23 cellular contexts compared by ENCODE assay signal in genomic region chr10:61279400-61279799, GRCh38.
DNase-seq lines count a peak whose midpoint lies in the region; ATAC-seq and TF ChIP-seq lines count a peak whose summit lies in the region.
"Had no signal": no experiment of that assay in that cellular context is flagged by ENCODE, and none has a peak within 500 bp of the region (broad histone marks: within the 10 kb centered on the region; RNA-seq: fewer than 3 reads in every experiment).

No MANE protein-coding gene starts in this region.

- H3K27ac ChIP-seq in A673 (ENCODE audit: low read depth, low read length, poor library complexity, severe bottlenecking), result no peak overlapping the region
- H3K27ac ChIP-seq: brain microvascular endothelial cell, hepatocyte had no signal

- intact Hi-C loops in A673 (cut with micrococcal nuclease; ENCODE audit: unreplicated experiment), result no loop called here

- ATAC-seq in GM18873 (IDR thresholded peaks at IDR 0.05; ENCODE audit: low FRiP score, unreplicated experiment) (peak; percentile 74), GM21515 (IDR thresholded peaks at IDR 0.05; ENCODE audit: unreplicated experiment) (peak; percentile 54), HG03095 (IDR thresholded peaks at IDR 0.05; ENCODE audit: unreplicated experiment) (peak; percentile 79)
- ATAC-seq: activated CD4-positive, alpha-beta T cell treated with anti-CD3 and anti-CD28 coated beads for 36 hours; K562; stimulated activated memory B cell treated with anti-CD40 and anti-IgM and Interleukin-4, amounts not matched to agents 10 μg/mL and 1 μg/mL and 100 μg/mL, for 72 hours had no signal

- no TSS peak for BruUV-seq in A673 (replicated peaks; lab: Mats Ljungman, UMichigan)

- POLR2A ChIA-PET in A673 (lab: Charles Lee; ENCODE audit: low non-redundant PET), result no interaction called here

- no peaks in the 10 kb centered on the region for H3K9me3 ChIP-seq in A673 (ENCODE audit: low read depth, low read length, poor library complexity, severe bottlenecking)
- H3K9me3 ChIP-seq: HAP-1 had no signal

- H3K4me3 ChIP-seq in A673 (ENCODE audit: low read depth, low read length, poor library complexity, severe bottlenecking), result no peak overlapping the region
- H3K4me3 ChIP-seq: HAP-1, hepatocyte, K562 had no signal

- no peak for TF ChIP-seq CTCF in A673 (conservative IDR thresholded peaks at IDR 0.05; ENCODE audit: low read depth, low read length)

- H3K4me1 ChIP-seq in A673 (ENCODE audit: insufficient read depth, low read length, poor library complexity, severe bottlenecking), result no peaks in the 10 kb centered on the region
- H3K4me1 ChIP-seq: HAP-1 had no signal

- peak; percentile 6 for DNase-seq in MV-4-11 (lab: John Stamatoyannopoulos, UW)
- DNase-seq in central memory CD4-positive, alpha-beta T cell, result no peak
- DNase-seq in activated CD4-positive, alpha-beta T cell treated with anti-CD3 and anti-CD28 coated beads, Interleukin-2, amount 50 U/mL, for 1 hour, result no peak
- no peak for DNase-seq in NOMO-1 treated with DMSO at 0.1 percent for 48 hours (lab: John Stamatoyannopoulos, UW; ENCODE audit: unreplicated experiment)
- DNase-seq in A673 (ENCODE audit: low spot score), result no peak
- DNase-seq: activated CD4-positive, alpha-beta T cell treated with anti-CD3 and anti-CD28 coated beads for 36 hours; activated CD8-positive, alpha-beta memory T cell treated with anti-CD3 and anti-CD28 coated beads, Interleukin-2, amount 50 U/mL, for 48 hours; activated naive CD4-positive, alpha-beta T cell treated with anti-CD3 and anti-CD28 coated beads, Interleukin-2, amount 50 U/mL, for 16 hours; brain microvascular endothelial cell; Calu3; effector CD4-positive, alpha-beta T cell; GF-D8; NCI-H1092 treated with DMSO at 0.1 percent for 48 hours; NCI-H345; SHP77 treated with DMSO at 0.1 percent for 48 hours; small intestine had no signal

- H3K36me3 ChIP-seq in A673 (ENCODE audit: insufficient read depth, low read length, poor library complexity, severe bottlenecking), result no peaks in the 10 kb centered on the region
- H3K36me3 ChIP-seq: brain microvascular endothelial cell, HAP-1 had no signal

- CTCF ChIA-PET in A673 (lab: Charles Lee), result no interaction called here

- no peaks in the 10 kb centered on the region for H3K27me3 ChIP-seq in A673 (replicated peaks; ENCODE audit: insufficient read depth, low read depth, low read length, poor library complexity)
- H3K27me3 ChIP-seq: brain microvascular endothelial cell, hepatocyte had no signal
